Comparison of ENCODE assay signal across 25 cellular contexts in the genomic region with DNA sequence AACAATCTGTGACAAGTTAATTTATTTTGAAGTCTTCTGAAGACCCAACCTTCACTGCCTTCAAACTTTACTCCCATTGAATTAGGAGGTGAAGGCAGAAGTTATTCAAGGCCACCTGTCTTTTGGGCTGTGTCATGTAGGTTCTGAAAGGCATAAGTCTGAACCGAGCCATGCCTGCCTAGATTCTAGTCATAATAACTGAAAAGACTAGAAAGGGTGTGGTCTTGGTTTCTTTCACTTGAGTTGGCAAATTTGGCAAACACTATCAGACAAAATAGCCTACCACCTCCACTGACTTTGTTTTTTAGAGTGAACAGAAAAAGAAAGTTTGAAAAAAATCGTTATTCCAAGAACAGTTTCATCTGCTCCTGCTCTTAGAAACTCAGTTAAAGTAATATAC.
"Had no signal": no experiment of that assay in that cellular context is flagged by ENCODE, and none has a peak within 500 bp of the region (broad histone marks: within the 10 kb centered on the region; RNA-seq: fewer than 3 reads in every experiment).

No MANE protein-coding gene starts in this region.

- H3K9me3 ChIP-seq: SK-N-SH had no signal

- H3K27me3 Mint-ChIP-seq: IgD-negative memory B cell had no signal

- H3K4me3 ChIP-seq: K562, MG63 had no signal

- H3K4me3 Mint-ChIP-seq: IgD-negative memory B cell had no signal

- DNase-seq: NCI-H1092; NCI-H1105 treated with DMSO at 0.1 percent for 48 hours; NCI-H1417 treated with DMSO at 0.1 percent for 48 hours; NCI-H146; NCI-H1694 treated with DMSO at 0.1 percent for 48 hours; NCI-H1930; NCI-H2081 treated with DMSO at 0.1 percent for 48 hours; NCI-H2171; NCI-H226; NCI-H446; NCI-H510A; NCI-H524 treated with DMSO at 0.1 percent for 48 hours; NCI-H69; NCI-H774; NK-92 treated with Interleukin-12 subunit alpha and Interleukin-12 subunit beta, amount 100 ng/mL, for 24 hours; PC-3; SHP77; SK-N-SH; SW 1271 had no signal

- H3K27me3 ChIP-seq: MG63 had no signal

- H3K27ac ChIP-seq: HL-60, RWPE1 had no signal

- ATAC-seq: K562, Panc1, PC-3 had no signal
